8 cellular contexts compared by ENCODE assay signal in the genomic region with DNA sequence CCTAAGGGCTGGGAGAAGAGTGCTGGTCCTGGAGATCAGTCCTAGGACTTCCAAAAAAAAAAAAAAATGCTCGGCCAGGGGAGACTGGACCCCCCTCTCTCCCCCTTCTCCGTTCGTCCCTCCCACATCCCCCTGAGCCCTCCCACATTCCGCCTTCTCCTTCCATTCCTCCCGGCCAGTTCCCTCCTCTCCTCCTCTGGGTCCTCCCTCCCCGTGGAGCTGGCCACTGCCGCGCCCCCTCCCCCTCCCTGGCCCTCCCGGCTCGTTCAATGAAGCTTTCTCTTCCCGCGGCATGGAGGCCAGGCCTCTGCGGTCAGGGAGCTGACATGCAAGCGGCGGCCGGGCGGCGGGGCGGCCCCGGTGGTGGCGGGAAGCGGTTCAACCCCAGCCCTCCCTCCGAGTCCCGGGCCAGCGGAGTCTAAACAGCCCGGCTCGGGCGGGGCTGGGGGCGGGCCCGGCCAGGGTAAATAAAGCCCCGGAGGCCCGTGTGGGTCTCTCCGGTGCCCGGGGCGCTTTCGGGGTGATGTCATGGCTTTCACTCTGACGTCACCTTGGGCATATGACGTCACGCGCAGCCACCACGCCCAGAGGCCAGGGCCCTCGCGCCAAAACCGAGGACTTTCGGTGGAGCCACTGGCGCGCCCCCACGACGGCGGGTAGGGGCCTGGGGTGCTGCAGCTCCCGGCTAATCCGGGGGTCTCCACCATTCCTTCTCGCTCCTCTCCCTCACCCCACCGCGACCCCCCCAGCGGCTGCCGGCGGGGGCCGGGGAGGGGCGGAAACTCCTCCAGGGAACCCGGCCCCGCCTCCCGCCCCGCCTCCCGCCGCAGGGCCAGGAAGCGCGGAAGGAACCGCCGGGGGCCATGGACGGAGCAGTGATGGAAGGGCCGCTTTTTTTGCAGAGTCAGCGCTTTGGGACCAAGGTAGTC. TPM values are rescaled to one million over a fixed set of nuclear protein-coding genes. Genes with fewer than 3 reads are reported as not detected.
DNase-seq lines count a peak whose midpoint lies in the region; ATAC-seq, FAIRE-seq and TF ChIP-seq lines count a peak whose summit lies in the region.

A gene (plus strand): TSS at position 829 of the 929 bp plus-strand sequence. CDS start 35 bp downstream, at position 864.
A gene with protein sequence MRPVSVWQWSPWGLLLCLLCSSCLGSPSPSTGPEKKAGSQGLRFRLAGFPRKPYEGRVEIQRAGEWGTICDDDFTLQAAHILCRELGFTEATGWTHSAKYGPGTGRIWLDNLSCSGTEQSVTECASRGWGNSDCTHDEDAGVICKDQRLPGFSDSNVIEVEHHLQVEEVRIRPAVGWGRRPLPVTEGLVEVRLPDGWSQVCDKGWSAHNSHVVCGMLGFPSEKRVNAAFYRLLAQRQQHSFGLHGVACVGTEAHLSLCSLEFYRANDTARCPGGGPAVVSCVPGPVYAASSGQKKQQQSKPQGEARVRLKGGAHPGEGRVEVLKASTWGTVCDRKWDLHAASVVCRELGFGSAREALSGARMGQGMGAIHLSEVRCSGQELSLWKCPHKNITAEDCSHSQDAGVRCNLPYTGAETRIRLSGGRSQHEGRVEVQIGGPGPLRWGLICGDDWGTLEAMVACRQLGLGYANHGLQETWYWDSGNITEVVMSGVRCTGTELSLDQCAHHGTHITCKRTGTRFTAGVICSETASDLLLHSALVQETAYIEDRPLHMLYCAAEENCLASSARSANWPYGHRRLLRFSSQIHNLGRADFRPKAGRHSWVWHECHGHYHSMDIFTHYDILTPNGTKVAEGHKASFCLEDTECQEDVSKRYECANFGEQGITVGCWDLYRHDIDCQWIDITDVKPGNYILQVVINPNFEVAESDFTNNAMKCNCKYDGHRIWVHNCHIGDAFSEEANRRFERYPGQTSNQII (minus strand): TSS at position 51 of the 929 bp plus-strand sequence. CDS start 1,308 bp downstream, outside the sequence.

- H3K4me1 ChIP-seq in SK-N-SH (ENCODE audit: control insufficient read depth in 1 of 2, insufficient read depth in 2 of 2, low read depth in 1 of 2, low read length in 1 of 2) (peaks cover 9 to 36% of the 10 kb centered on the region in 2 experiments; a peak in 3 of 4 replicates), pancreas (peaks cover 0 to 5% (median 3%) of the 10 kb centered on the region in 3 donors), thyroid gland (peaks cover 7 to 15% of the 10 kb centered on the region in 2 donors)

- H3K9me2 ChIP-seq in SK-N-SH = no peaks in the 10 kb centered on the region

- no peak for TF ChIP-seq CTCF in D721Med (IDR thresholded peaks at IDR 0.05; ENCODE audit: insufficient read depth, missing control alignments)
- no peak for TF ChIP-seq CTCF in SK-N-SH (IDR thresholded peaks at IDR 0.05)
- no peak for TF ChIP-seq CTCF in pancreas (IDR thresholded peaks at IDR 0.05)
- peak in 1 of 6 experiments; percentile 23 for TF ChIP-seq CTCF in thyroid gland (IDR thresholded peaks at IDR 0.05)

- peak within 1 kb of the TSS; percentile 91 for H3K9ac ChIP-seq in SK-N-SH

- TF ChIP-seq POLR2A in thyroid gland (IDR thresholded peaks at IDR 0.05) = peak in 1 of 2 donors; percentile 42

- FAIRE-seq in D721Med (lab: Jason Lieb, UNC) (no peak), pancreas (lab: Jason Lieb, UNC) (no peak)

- H3K9me3 ChIP-seq in SK-N-SH (no peaks in the 10 kb centered on the region), pancreas (no peaks in the 10 kb centered on the region), thyroid gland (no peaks in the 10 kb centered on the region)

- DNase-seq in D721Med (ENCODE audit: insufficient read length, low spot score) = peak; percentile 91
- DNase-seq in HuH-7 (ENCODE audit: low spot score) = peak; percentile 85
- peak; percentile 98 for DNase-seq in SK-N-SH
- peak; percentile 83 to 89 for DNase-seq in activated naive CD4-positive, alpha-beta T cell treated with anti-CD3 and anti-CD28 coated beads, Interleukin-2, amount 50 U/mL, for 72 hours (ENCODE audit: low spot score in 2 of 2)
- DNase-seq in head of caudate nucleus = peak; percentile 23 to 89 (median 77)
- DNase-seq in pancreas = peak; percentile 82 to 93 (median 90)
- DNase-seq in thyroid gland = peak; percentile 86 to 88

- CTCF ChIA-PET in SK-N-SH (lab: Yijun Ruan, JAX) = interaction anchor here (1.0 to 1.6 kb wide), 7 partner anchors 10 to 71 kb away, joined by 3 to 8 read pairs (median 5); a partner anchor contains a TSS

- H3F3A ChIP-seq in SK-N-SH (replicated peaks; ENCODE audit: insufficient read depth) = peaks cover 20% of the 10 kb centered on the region

- intact Hi-C loops in head of caudate nucleus (cut with DNase I) (no loop called here), pancreas (cut with DNase I) (no loop called here), thyroid gland (cut with DNase I) (no loop called here)

- 1% methylated on average over 21 of the region's 73 CpGs for WGBS in SK-N-SH (ENCODE audit: low lambda C conversion rate)
- WGBS in pancreas, 2 donors = 0% methylated on average over 38 to 73 of the region's 73 CpGs
- WGBS in thyroid gland, 2 donors = 2 to 3% methylated on average over 20 to 22 of the region's 73 CpGs

- peak within 1 kb of the TSS; percentile 91 for H2AFZ ChIP-seq in SK-N-SH (ENCODE audit: low read depth)

- TF ChIP-seq EP300 in SK-N-SH (IDR thresholded peaks at IDR 0.05; ENCODE audit: borderline replicate concordance in 1 of 2, low read depth in 1 of 2, low read length in 1 of 2) = no peak

- H3K27me3 ChIP-seq in SK-N-SH (ENCODE audit: insufficient read depth) = no peaks in the 10 kb centered on the region
- no peaks in the 10 kb centered on the region for H3K27me3 ChIP-seq in pancreas
- no peaks in the 10 kb centered on the region for H3K27me3 ChIP-seq in thyroid gland

- H3K36me3 Mint-ChIP-seq in activated naive CD4-positive, alpha-beta T cell treated with anti-CD3 and anti-CD28 coated beads, Interleukin-2, amount 50 U/mL, for 72 hours = peaks cover 0 to 6% of the 10 kb centered on the region in 2 donors

- no peak for TF ChIP-seq RAD21 in SK-N-SH (IDR thresholded peaks at IDR 0.05; ENCODE audit: low read length)

- peak; percentile 52 for ATAC-seq in GM21390 (IDR thresholded peaks at IDR 0.05; ENCODE audit: unreplicated experiment)
- peak; percentile 77 to 87 for ATAC-seq in activated naive CD4-positive, alpha-beta T cell treated with anti-CD3 and anti-CD28 coated beads, Interleukin-2, amount 50 U/mL, for 72 hours
- peak; percentile 89 to 94 (median 90) for ATAC-seq in pancreas

- H4K20me1 ChIP-seq in SK-N-SH (ENCODE audit: insufficient read depth) = no peaks in the 10 kb centered on the region

- peaks cover 66% of the 10 kb centered on the region for H3K79me2 ChIP-seq in SK-N-SH (ENCODE audit: insufficient read depth)

- peaks cover 21 to 24% of the 10 kb centered on the region in 2 experiments for H3K36me3 ChIP-seq in SK-N-SH (replicated peaks in 1 of 2; ENCODE audit: control insufficient read depth in 1 of 2, insufficient read depth in 2 of 2, low read length in 1 of 2)
- no peaks in the 10 kb centered on the region for H3K36me3 ChIP-seq in pancreas
- peaks cover 0 to 6% of the 10 kb centered on the region in 2 donors for H3K36me3 ChIP-seq in thyroid gland

- H3K9me3 Mint-ChIP-seq in activated naive CD4-positive, alpha-beta T cell treated with anti-CD3 and anti-CD28 coated beads, Interleukin-2, amount 50 U/mL, for 72 hours = no peaks in the 10 kb centered on the region

- peak within 1 kb of the TSS; percentile 79 to 83 for H3K27ac Mint-ChIP-seq in activated naive CD4-positive, alpha-beta T cell treated with anti-CD3 and anti-CD28 coated beads, Interleukin-2, amount 50 U/mL, for 72 hours

- POLR2A ChIA-PET in SK-N-SH (lab: Yijun Ruan, JAX) = interaction anchor here (0.7 to 1.6 kb wide), 3 partner anchors 39 to 99 kb away, joined by 3 to 4 read pairs (median 3); a partner anchor contains a TSS

- H3K4me2 ChIP-seq in SK-N-SH = peak within 1 kb of the TSS; percentile 98

- H3K27ac ChIP-seq in SK-N-SH (ENCODE audit: low read depth in 2 of 2, low read length in 1 of 2) (peak within 1 kb of the TSS; percentile 92 to 95), pancreas (peak within 1 kb of the TSS; percentile 65 to 77 (median 70)), thyroid gland (peak within 1 kb of the TSS; percentile 75 to 89 (median 86))

- peak within 1 kb of the TSS; percentile 86 to 91 for H3K4me3 ChIP-seq in SK-N-SH (ENCODE audit: low read depth in 2 of 2, low read length in 1 of 2)
- H3K4me3 ChIP-seq in pancreas = peak within 1 kb of the TSS; percentile 59 to 93 (median 76)
- peak within 1 kb of the TSS; percentile 66 to 94 (median 89) for H3K4me3 ChIP-seq in thyroid gland (replicated peaks in 1 of 3)

TF ChIP-seq in SK-N-SH, 30 proteins besides CTCF, POLR2A, EP300 and RAD21 (continues in another document):
- TF ChIP-seq TEAD4 (IDR thresholded peaks at IDR 0.05; ENCODE audit: borderline replicate concordance, insufficient read depth) (no peak), NRF1 (IDR thresholded peaks at IDR 0.05; ENCODE audit: low read depth, low read length) (no peak), SMC3 (IDR thresholded peaks at IDR 0.05; ENCODE audit: low read depth, low read length) (no peak), SIN3A (IDR thresholded peaks at IDR 0.05; ENCODE audit: borderline replicate concordance, low read depth, low read length) (no peak), RFX5 (IDR thresholded peaks at IDR 0.05; ENCODE audit: low read length) (no peak), MEF2A (IDR thresholded peaks at IDR 0.05; ENCODE audit: borderline replicate concordance, low read depth) (no peak), FOXJ3 (CRISPR knock-in tag; IDR thresholded peaks at IDR 0.05) (no peak)
- TF ChIP-seq, protein P1, sequence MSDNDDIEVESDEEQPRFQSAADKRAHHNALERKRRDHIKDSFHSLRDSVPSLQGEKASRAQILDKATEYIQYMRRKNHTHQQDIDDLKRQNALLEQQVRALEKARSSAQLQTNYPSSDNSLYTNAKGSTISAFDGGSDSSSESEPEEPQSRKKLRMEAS (IDR thresholded peaks at IDR 0.05; ENCODE audit: low read depth) = peak; percentile 54; the same call in 1 of the 2 replicates

RNA-seq across cellular contexts. Expression of the first gene that starts in this region (rescaled TPM):
- polyA plus RNA-seq in SK-N-SH (2012; rRNA removed) (25.3 and 28.1 TPM in 2 replicates), pancreas (1 to 10 TPM; 7.1 to 8.5 TPM)
- 17.3 and 21.5 TPM in 2 replicates for polyA plus RNA-seq in SK-N-SH (2012; cell fraction: cytosol; rRNA removed)
- 34.7 and 50.7 TPM in 2 replicates for polyA plus RNA-seq in SK-N-SH (2012; cell fraction: nucleus; rRNA removed)
- 10 to 100 TPM; 23.6 to 25.6 TPM for total RNA-seq in activated naive CD4-positive, alpha-beta T cell treated with anti-CD3 and anti-CD28 coated beads, Interleukin-2, amount 50 U/mL, for 72 hours
- total RNA-seq in pancreas (10 to 100 TPM in 1 of 6 donors, 1 to 10 TPM in 5; 5.7 to 14.0 (median 7.4) TPM), thyroid gland (10 to 100 TPM; 14.4 to 19.4 (median 18.4) TPM)

RNA-seq across cellular contexts. Expression of the second gene that starts in this region (rescaled TPM):
- 47.9 and 59.3 TPM in 2 replicates for polyA plus RNA-seq in SK-N-SH (2012; rRNA removed)
- 20.3 and 30.5 TPM in 2 replicates for polyA plus RNA-seq in SK-N-SH (2012; cell fraction: cytosol; rRNA removed)
- 140 and 159 TPM in 2 replicates for polyA plus RNA-seq in SK-N-SH (2012; cell fraction: nucleus; rRNA removed)
- total RNA-seq in activated naive CD4-positive, alpha-beta T cell treated with anti-CD3 and anti-CD28 coated beads, Interleukin-2, amount 50 U/mL, for 72 hours = 1 to 10 TPM in 1 of 2 donors, under 1 TPM in 1; 0.20 to 1.5 TPM
- total RNA-seq in pancreas = 1 to 10 TPM in 4 of 6 donors, under 1 TPM in 2; 0.35 to 7.5 (median 1.2) TPM
- 1 to 10 TPM; 2.0 TPM for polyA plus RNA-seq in pancreas
- 1 to 10 TPM in 3 of 4 donors, under 1 TPM in 1; 0.98 to 5.6 (median 2.2) TPM for total RNA-seq in thyroid gland

Comparison
In these comparisons a context has a peak if more than half of its experiments do, and no peak if none do; other contexts are left out.
1. Peak in every context shown above with its lines: DNase-seq, ATAC-seq, H3K4me3 ChIP-seq and H3K27ac ChIP-seq.
2. RNA of the second gene that starts in this region (polyA plus RNA-seq): 20.3 to 159 TPM in SK-N-SH; 2.0 TPM in pancreas; every median in the first group is over 4 times any median in the second.